Comparison of ENCODE assay signal across 1 cellular context in the genomic region with DNA sequence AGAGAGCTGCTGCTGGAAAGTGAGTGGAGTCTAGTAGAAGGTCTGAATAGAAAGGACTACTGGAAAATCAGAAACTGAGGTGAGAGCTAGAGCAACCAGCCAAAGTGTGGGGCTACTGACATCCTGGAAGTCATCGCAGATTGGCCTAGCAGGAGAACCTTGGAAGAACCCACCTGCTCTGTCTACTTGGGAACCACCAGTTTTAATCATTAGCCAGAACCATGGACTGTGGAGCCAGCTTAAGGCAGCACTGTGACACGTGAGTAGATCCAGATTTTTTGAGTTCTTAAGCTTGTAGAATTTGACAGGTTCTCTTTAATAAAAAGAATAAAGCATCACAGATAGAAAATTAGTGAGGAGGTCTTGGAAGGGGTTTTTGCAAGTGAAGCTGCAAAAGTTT.
TF ChIP-seq lines count a peak whose summit lies in the region.

No MANE protein-coding gene starts in this region.

TF ChIP-seq in HepG2, 621 proteins besides CTCF, POLR2A, EP300 and RAD21 (continued from another document):
- TF ChIP-seq ZBTB40 (IDR thresholded peaks at IDR 0.05) (no peak), ZBTB40 (CRISPR knock-in tag; IDR thresholded peaks at IDR 0.05) (no peak), STAT6 (CRISPR knock-in tag; IDR thresholded peaks at IDR 0.05; ENCODE audit: borderline replicate concordance) (no peak), ZNF703 (CRISPR knock-in tag; IDR thresholded peaks at IDR 0.05; ENCODE audit: borderline replicate concordance) (no peak), ZNF552 (CRISPR knock-in tag; IDR thresholded peaks at IDR 0.05; ENCODE audit: borderline replicate concordance) (no peak), IKZF1 (IDR thresholded peaks at IDR 0.05) (no peak), MAX (IDR thresholded peaks at IDR 0.05) (no peak), ZNF264 (CRISPR knock-in tag; IDR thresholded peaks at IDR 0.05) (no peak), ZBTB39 (CRISPR knock-in tag; IDR thresholded peaks at IDR 0.05) (no peak)
